13 cellular contexts compared by ENCODE assay signal in genomic region chrX:10022580-10023245, GRCh38. TPM values are rescaled to one million over a fixed set of nuclear protein-coding genes. Genes with fewer than 3 reads are reported as not detected.
DNase-seq lines count a peak whose midpoint lies in the region; ATAC-seq and TF ChIP-seq lines count a peak whose summit lies in the region.
"Had no signal": no experiment of that assay in that cellular context is flagged by ENCODE, and none has a peak within 500 bp of the region (broad histone marks: within the 10 kb centered on the region; RNA-seq: fewer than 3 reads in every experiment).

No MANE protein-coding gene starts in this region.

- no peak overlapping the region for H3K4me2 ChIP-seq in osteoblast (ENCODE audit: insufficient read depth, low read length)
- no peak overlapping the region for H3K4me2 ChIP-seq in smooth muscle cell

- H3K79me2 ChIP-seq in osteoblast (ENCODE audit: insufficient read depth, low read length) (peaks cover 74% of the 10 kb centered on the region), smooth muscle cell (ENCODE audit: low read depth) (peaks cover 10% of the 10 kb centered on the region)

- no peaks in the 10 kb centered on the region for H3F3A ChIP-seq in smooth muscle cell (ENCODE audit: low read depth)

- H2AFZ ChIP-seq in osteoblast (ENCODE audit: low read length) (no peak overlapping the region), smooth muscle cell (ENCODE audit: low read depth) (no peak overlapping the region)

- POLR2A ChIA-PET in Caco-2 (lab: Charles Lee) = no interaction called here

- peak overlapping the region; percentile 76 for H3K27ac Mint-ChIP-seq in Caco-2 (ENCODE audit: unreplicated experiment)
- H3K27ac Mint-ChIP-seq: activated naive CD8-positive, alpha-beta T cell; memory B cell had no signal

- intact Hi-C loops in Caco-2 (cut with micrococcal nuclease; ENCODE audit: unreplicated experiment) = no loop called here
- intact Hi-C loops in mucosa of descending colon (cut with DNase I, micrococcal nuclease) = no loop called here

- H3K9ac ChIP-seq in smooth muscle cell (ENCODE audit: low read depth) = no peak overlapping the region

- 75% methylated on average over 10 of the region's 10 CpGs for WGBS in smooth muscle cell (ENCODE audit: low lambda C conversion rate)

- peak overlapping the region; percentile 16 for H3K4me3 Mint-ChIP-seq in Caco-2 (ENCODE audit: unreplicated experiment)
- H3K4me3 Mint-ChIP-seq: activated naive CD8-positive, alpha-beta T cell; memory B cell had no signal

- DNase-seq in Caco-2 (peak in 1 of 2 experiments; percentile 34), Peyer's patch (peak in 2 of 3 donors; percentile 51 to 67), fibroblast of peridontal ligament (ENCODE audit: extremely low read depth) (peak; percentile 29), mucosa of descending colon (peak in 1 of 3 donors; percentile 22), MG63 (no peak), osteoblast (ENCODE audit: insufficient read length, low spot score, missing footprints) (no peak), HK-2 (ENCODE audit: unreplicated experiment) (no peak), smooth muscle cell (lab: John Stamatoyannopoulos, UW; ENCODE audit: unreplicated experiment) (no peak)
- DNase-seq: NCI-H345, T-helper 1 cell had no signal

- peaks cover 20% of the 10 kb centered on the region for H3K4me1 ChIP-seq in Caco-2
- peaks cover 0 to 19% (median 0%) of the 10 kb centered on the region in 4 donors for H3K4me1 ChIP-seq in Peyer's patch
- H3K4me1 ChIP-seq in mucosa of descending colon (ENCODE audit: low read depth) = no peaks in the 10 kb centered on the region
- peaks cover 22% of the 10 kb centered on the region for H3K4me1 ChIP-seq in osteoblast (ENCODE audit: insufficient read depth, low read length)
- H3K4me1 ChIP-seq in smooth muscle cell (ENCODE audit: low read depth) = peaks cover under 1% of the 10 kb centered on the region

- CTCF ChIA-PET in Caco-2 (lab: Charles Lee) = no interaction called here

- H3K36me3 ChIP-seq in Caco-2 (ENCODE audit: control insufficient read depth, insufficient read depth, low read length) (no peaks in the 10 kb centered on the region), Peyer's patch (no peaks in the 10 kb centered on the region), mucosa of descending colon (ENCODE audit: low read depth) (no peaks in the 10 kb centered on the region), MG63 (no peaks in the 10 kb centered on the region), osteoblast (ENCODE audit: insufficient read depth, low read length) (no peaks in the 10 kb centered on the region), smooth muscle cell (ENCODE audit: low read depth) (no peaks in the 10 kb centered on the region)

- H3K27ac ChIP-seq in Peyer's patch (no peak overlapping the region), osteoblast (ENCODE audit: low read depth, low read length) (no peak overlapping the region), smooth muscle cell (ENCODE audit: low read depth) (no peak overlapping the region)

- peaks cover 37% of the 10 kb centered on the region for H3K36me3 Mint-ChIP-seq in Caco-2 (ENCODE audit: insufficient read depth, unreplicated experiment)
- H3K36me3 Mint-ChIP-seq: activated naive CD8-positive, alpha-beta T cell had no signal

- peaks cover 4% of the 10 kb centered on the region for H3K4me1 Mint-ChIP-seq in Caco-2 (ENCODE audit: low read depth, unreplicated experiment)

- H3K9me3 Mint-ChIP-seq in Caco-2 (ENCODE audit: unreplicated experiment) = no peaks in the 10 kb centered on the region
- H3K9me3 Mint-ChIP-seq: memory B cell had no signal

- H3K27me3 ChIP-seq in Caco-2 (replicated peaks; ENCODE audit: control insufficient read depth, insufficient read depth, low read length) (no peaks in the 10 kb centered on the region), Peyer's patch (no peaks in the 10 kb centered on the region), MG63 (no peaks in the 10 kb centered on the region), osteoblast (ENCODE audit: insufficient read depth, low read length) (no peaks in the 10 kb centered on the region), smooth muscle cell (ENCODE audit: low read depth) (no peaks in the 10 kb centered on the region)

- H3K9me3 ChIP-seq in Caco-2 = no peaks in the 10 kb centered on the region; the same call in 1 of the 2 replicates
- no peaks in the 10 kb centered on the region for H3K9me3 ChIP-seq in Peyer's patch
- no peaks in the 10 kb centered on the region for H3K9me3 ChIP-seq in mucosa of descending colon
- H3K9me3 ChIP-seq in MG63 = no peaks in the 10 kb centered on the region
- no peaks in the 10 kb centered on the region for H3K9me3 ChIP-seq in osteoblast (ENCODE audit: low read depth, low read length)
- no peaks in the 10 kb centered on the region for H3K9me3 ChIP-seq in smooth muscle cell (replicated peaks; ENCODE audit: low read depth)

- BruUV-seq in Caco-2 (replicated peaks; lab: Mats Ljungman, UMichigan) = no TSS peak

- H4K20me1 ChIP-seq in osteoblast (ENCODE audit: insufficient read depth, low read length) (peaks cover 20% of the 10 kb centered on the region), smooth muscle cell (ENCODE audit: low read depth) (peaks cover 80% of the 10 kb centered on the region)

- no peak for TF ChIP-seq POLR2A in Peyer's patch (IDR thresholded peaks at IDR 0.05)

- no peaks in the 10 kb centered on the region for H3K27me3 Mint-ChIP-seq in Caco-2 (ENCODE audit: insufficient read depth, unreplicated experiment)
- H3K27me3 Mint-ChIP-seq: activated naive CD8-positive, alpha-beta T cell; memory B cell had no signal

- H3K4me3 ChIP-seq in Caco-2 (ENCODE audit: low read depth, low read length) (no peak overlapping the region), Peyer's patch (no peak overlapping the region), mucosa of descending colon (no peak overlapping the region), MG63 (no peak overlapping the region), osteoblast (ENCODE audit: insufficient read depth, low read length) (no peak overlapping the region), smooth muscle cell (no peak overlapping the region)

- TF ChIP-seq CTCF in Caco-2 (IDR thresholded peaks at IDR 0.05; ENCODE audit: insufficient read depth in 1 of 2, low read depth in 1 of 2, low read length in 1 of 2, severe bottlenecking in 1 of 2, unreplicated experiment in 1 of 2) (no peak), Peyer's patch (IDR thresholded peaks at IDR 0.05) (no peak), mucosa of descending colon (IDR thresholded peaks at IDR 0.05) (no peak), osteoblast (IDR thresholded peaks at IDR 0.05; ENCODE audit: extremely low read depth, low read depth, low read length) (no peak), smooth muscle cell (IDR thresholded peaks at IDR 0.05; ENCODE audit: borderline replicate concordance, insufficient read depth, poor library complexity, severe bottlenecking) (no peak)

- peak; percentile 55 for ATAC-seq in mucosa of descending colon
- ATAC-seq: esophagus mucosa had no signal

RNA-seq across cellular contexts. Expression of gene CLDN34, which starts 55.6 kb away (rescaled TPM):
- total RNA-seq in Caco-2 (2022) (not detected in 2 replicates), Peyer's patch (not detected), mucosa of descending colon (under 1 TPM in 1 of 3 donors, not detected in 2; 0.49 TPM), osteoblast (under 0.01 TPM in 1 of 2 replicates, not detected in the other), smooth muscle cell (1.0 TPM in 1 of 2 replicates, not detected in the other)
- not detected in 2 replicates for total RNA-seq in MG63 (2014; rRNA removed; shearing (Covaris generic); ENCODE audit: low replicate concordance)
- polyA plus RNA-seq in smooth muscle cell = not detected in 2 replicates

Comparison
In these comparisons a context has a peak if more than half of its experiments do, and no peak if none do; other contexts are left out.
1. DNase-seq: peak in Peyer's patch (2 of 3) and fibroblast of peridontal ligament (single experiment); none in MG63 (single experiment), osteoblast (single experiment), HK-2 (single experiment) and smooth muscle cell (single experiment).